1 cellular context compared by ENCODE assay signal in the genomic region with DNA sequence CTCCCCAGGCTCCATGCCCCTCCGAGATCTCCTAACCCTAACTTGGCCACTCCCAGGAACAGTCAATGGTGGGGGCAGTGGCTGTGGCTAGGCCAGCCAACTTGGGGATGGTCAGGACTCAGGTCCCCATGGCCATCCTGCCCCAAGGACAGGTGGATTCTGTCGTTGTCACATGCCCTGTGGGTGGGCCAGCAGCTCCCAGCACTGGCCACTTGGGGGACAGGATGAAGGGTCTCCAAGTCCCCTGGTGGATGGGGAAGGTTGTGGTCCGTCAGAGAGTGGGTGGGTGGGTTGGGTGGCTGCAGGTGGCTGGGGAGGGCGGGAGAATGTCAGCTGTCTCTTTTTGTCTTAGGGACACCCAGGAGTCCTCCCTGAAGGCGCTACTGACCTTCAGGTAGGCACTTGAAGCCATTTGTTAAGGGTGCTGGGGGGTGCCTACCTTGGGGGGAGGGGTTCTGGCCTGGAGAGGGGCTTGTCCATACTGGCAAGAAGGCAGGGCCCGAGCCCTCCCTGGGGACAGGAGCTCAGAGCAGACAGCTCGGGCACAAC.
TF ChIP-seq lines count a peak whose summit lies in the region.

No MANE protein-coding gene starts in this region.

TF ChIP-seq in SK-N-SH, 30 proteins besides CTCF, POLR2A, EP300 and RAD21 (continued from another document):
- TF ChIP-seq, protein P1, sequence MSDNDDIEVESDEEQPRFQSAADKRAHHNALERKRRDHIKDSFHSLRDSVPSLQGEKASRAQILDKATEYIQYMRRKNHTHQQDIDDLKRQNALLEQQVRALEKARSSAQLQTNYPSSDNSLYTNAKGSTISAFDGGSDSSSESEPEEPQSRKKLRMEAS (IDR thresholded peaks at IDR 0.05; ENCODE audit: low read depth), result no peak
- TF ChIP-seq RFX5 (IDR thresholded peaks at IDR 0.05; ENCODE audit: low read length), result no peak
